In the genomic region with DNA sequence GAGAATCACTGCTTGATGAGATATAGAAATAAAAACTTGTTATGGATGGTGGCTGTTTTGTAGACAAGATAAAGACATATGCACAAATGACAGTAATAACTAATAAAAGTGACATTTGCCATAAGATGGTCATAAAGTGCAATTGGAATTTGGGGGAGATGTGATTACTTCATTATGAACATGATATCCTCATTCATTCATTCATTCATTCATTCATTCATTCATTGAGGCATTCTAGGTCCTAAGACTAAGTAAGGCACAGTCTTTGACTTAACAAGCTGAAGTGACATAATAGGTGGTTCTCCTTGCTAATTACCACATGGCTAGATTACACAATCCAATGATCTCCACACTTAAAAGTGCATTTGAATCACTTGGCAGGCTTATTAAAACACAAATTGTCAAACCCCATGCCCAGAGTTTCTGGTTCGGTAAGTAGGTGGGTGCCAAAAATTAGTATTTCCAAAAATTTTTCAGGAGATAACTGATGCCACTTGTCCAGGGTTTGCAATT, we compare ENCODE assay signal across 15 cellular contexts.
"Had no signal": no experiment of that assay in that cellular context is flagged by ENCODE, and none has a peak within 500 bp of the region (broad histone marks: within the 10 kb centered on the region; RNA-seq: fewer than 3 reads in every experiment).

No MANE protein-coding gene starts in this region.

- DNase-seq: activated B cell treated with CpG ODN at 0.5 μM for 24 hours; activated CD4-positive, alpha-beta T cell treated with anti-CD3 and anti-CD28 coated beads, Interleukin-2, amount 10 ng/mL, durations not matched to agents 24 days and 14 days; activated naive CD4-positive, alpha-beta T cell treated with anti-CD3 and anti-CD28 coated beads for 36 hours; activated T-cell treated with anti-CD3 and anti-CD28 coated beads for 4 hours; central memory CD4-positive, alpha-beta T cell; effector CD4-positive, alpha-beta T cell; hippocampal formation; stimulated activated CD4-positive, alpha-beta T cell treated with anti-CD3 and anti-CD28 coated beads, Interleukin-4, amount 100 ng/mL, for 4 hours; stimulated activated naive CD8-positive, alpha-beta T cell treated with anti-CD3 and anti-CD28 coated beads, Interleukin-15, amount 100 ng/mL, for 72 hours had no signal

- H3K27ac Mint-ChIP-seq: activated B cell treated with CpG ODN at 0.5 μM for 24 hours; activated CD4-positive, alpha-beta T cell treated with anti-CD3 and anti-CD28 coated beads, Interleukin-2, amount 10 ng/mL, durations not matched to agents 24 days and 14 days; activated naive CD4-positive, alpha-beta T cell treated with anti-CD3 and anti-CD28 coated beads for 36 hours; activated T-helper 17 cell treated with anti-CD3 and anti-CD28 coated beads, Interleukin-2, amount 50 U/mL, for 72 hours; mesothelial cell of epicardium; stimulated activated naive CD8-positive, alpha-beta T cell treated with anti-CD3 and anti-CD28 coated beads, Interleukin-15, amount 100 ng/mL, for 72 hours had no signal

- H3K4me3 Mint-ChIP-seq: activated B cell treated with CpG ODN at 0.5 μM for 24 hours; activated CD4-positive, alpha-beta T cell treated with anti-CD3 and anti-CD28 coated beads, Interleukin-2, amount 10 ng/mL, durations not matched to agents 24 days and 14 days; activated naive CD4-positive, alpha-beta T cell treated with anti-CD3 and anti-CD28 coated beads for 36 hours; activated T-helper 17 cell treated with anti-CD3 and anti-CD28 coated beads, Interleukin-2, amount 50 U/mL, for 72 hours; mesothelial cell of epicardium; neural crest cell; stimulated activated naive CD8-positive, alpha-beta T cell treated with anti-CD3 and anti-CD28 coated beads, Interleukin-15, amount 100 ng/mL, for 72 hours had no signal

- FAIRE-seq: TTC549, urothelium cell line had no signal

- H3K4me1 Mint-ChIP-seq: mesothelial cell of epicardium, neural crest cell had no signal

- H3K9me3 Mint-ChIP-seq: activated B cell treated with CpG ODN at 0.5 μM for 24 hours; activated T-helper 17 cell treated with anti-CD3 and anti-CD28 coated beads, Interleukin-2, amount 50 U/mL, for 72 hours; neural crest cell; stimulated activated naive CD8-positive, alpha-beta T cell treated with anti-CD3 and anti-CD28 coated beads, Interleukin-15, amount 100 ng/mL, for 72 hours had no signal

- H3K4me3 ChIP-seq: coronary artery had no signal

- H3K27me3 Mint-ChIP-seq: activated B cell treated with CpG ODN at 0.5 μM for 24 hours; activated CD4-positive, alpha-beta T cell treated with anti-CD3 and anti-CD28 coated beads, Interleukin-2, amount 10 ng/mL, durations not matched to agents 24 days and 14 days; activated T-helper 17 cell treated with anti-CD3 and anti-CD28 coated beads, Interleukin-2, amount 50 U/mL, for 72 hours; stimulated activated naive CD8-positive, alpha-beta T cell treated with anti-CD3 and anti-CD28 coated beads, Interleukin-15, amount 100 ng/mL, for 72 hours had no signal
